17 cellular contexts compared by ENCODE assay signal in the genomic region with DNA sequence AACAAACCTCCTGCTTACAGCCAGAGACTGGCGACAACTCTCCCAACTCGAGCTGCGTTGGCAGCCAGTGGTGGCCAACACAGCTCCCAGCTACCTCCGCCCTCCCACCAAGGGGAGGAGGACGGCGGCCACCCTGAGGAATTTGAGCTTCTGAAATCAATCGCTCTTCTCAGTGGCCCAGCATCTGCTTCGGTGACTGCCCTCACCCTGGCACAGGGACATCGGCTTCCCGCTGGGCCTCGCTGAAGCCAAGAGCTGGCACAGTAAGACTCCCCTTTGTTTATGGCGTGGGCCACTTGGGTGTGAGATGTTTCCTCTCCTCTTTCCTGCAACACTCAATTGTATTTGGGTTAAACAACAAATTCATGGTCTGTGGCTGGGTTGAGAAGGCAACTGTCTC.
"Had no signal": no experiment of that assay in that cellular context is flagged by ENCODE, and none has a peak within 500 bp of the region (broad histone marks: within the 10 kb centered on the region; RNA-seq: fewer than 3 reads in every experiment).

No MANE protein-coding gene starts in this region.

- DNase-seq: activated B cell treated with CpG ODN at 0.5 μM for 24 hours; activated CD4-positive, alpha-beta T cell treated with anti-CD3 and anti-CD28 coated beads, Interleukin-2, amount 10 ng/mL, durations not matched to agents 24 days and 14 days; activated naive CD4-positive, alpha-beta T cell treated with anti-CD3 and anti-CD28 coated beads, Interleukin-2, amount 10 ng/mL, durations not matched to agents 7 days and 5 days; activated T-cell treated with anti-CD3 and anti-CD28 coated beads for 4 hours; mammary epithelial cell; ovary; retina; T-helper 17 cell; tibial artery had no signal

- H3K9me3 Mint-ChIP-seq: activated CD4-positive, alpha-beta T cell treated with anti-CD3 and anti-CD28 coated beads, Interleukin-2, amount 10 ng/mL, durations not matched to agents 24 days and 14 days; activated naive CD4-positive, alpha-beta T cell treated with anti-CD3 and anti-CD28 coated beads, Interleukin-2, amount 10 ng/mL, durations not matched to agents 7 days and 5 days; activated T-helper 2 cell treated with anti-CD3 and anti-CD28 coated beads, Interferon-gamma antibody, Interleukin-2, Interleukin-4, amounts not matched to agents 10 μg/mL and 5 μg/mL and 100 μg/mL, durations not matched to agents 14 hours and 24 hours and 36 hours; central memory CD8-positive, alpha-beta T cell; stimulated activated effector memory CD8-positive, alpha-beta T cell treated with anti-CD3 and anti-CD28 coated beads, Interleukin-12 subunit alpha, Interleukin-12 subunit beta, amount 100 ng/mL, for 72 hours had no signal

- H3K36me3 Mint-ChIP-seq: activated naive CD4-positive, alpha-beta T cell treated with anti-CD3 and anti-CD28 coated beads, Interleukin-2, amount 10 ng/mL, durations not matched to agents 7 days and 5 days; brain; stimulated activated effector memory CD8-positive, alpha-beta T cell treated with anti-CD3 and anti-CD28 coated beads, Interleukin-12 subunit alpha, Interleukin-12 subunit beta, amount 100 ng/mL, for 72 hours had no signal

- H3K27me3 Mint-ChIP-seq: activated CD4-positive, alpha-beta T cell treated with anti-CD3 and anti-CD28 coated beads, Interleukin-2, amount 10 ng/mL, durations not matched to agents 24 days and 14 days; activated naive CD4-positive, alpha-beta T cell treated with anti-CD3 and anti-CD28 coated beads, Interleukin-2, amount 10 ng/mL, durations not matched to agents 7 days and 5 days; brain; dendritic cell treated with granulocyte-macrophage colony-stimulating factor and Interleukin-4, amounts not matched to agents 40 ng/mL and 50 ng/mL, for 4 days had no signal

- H3K4me1 Mint-ChIP-seq: activated B cell treated with CpG ODN at 0.5 μM for 24 hours; activated CD4-positive, alpha-beta T cell treated with anti-CD3 and anti-CD28 coated beads, Interleukin-2, amount 10 ng/mL, durations not matched to agents 24 days and 14 days; activated naive CD4-positive, alpha-beta T cell treated with anti-CD3 and anti-CD28 coated beads, Interleukin-2, amount 10 ng/mL, durations not matched to agents 7 days and 5 days; central memory CD8-positive, alpha-beta T cell; nephron; stimulated activated effector memory CD8-positive, alpha-beta T cell treated with anti-CD3 and anti-CD28 coated beads, Interleukin-12 subunit alpha, Interleukin-12 subunit beta, amount 100 ng/mL, for 72 hours; T-helper 17 cell had no signal

- H3K4me3 Mint-ChIP-seq: activated B cell treated with CpG ODN at 0.5 μM for 24 hours; activated CD4-positive, alpha-beta T cell treated with anti-CD3 and anti-CD28 coated beads, Interleukin-2, amount 10 ng/mL, durations not matched to agents 24 days and 14 days; activated naive CD4-positive, alpha-beta T cell treated with anti-CD3 and anti-CD28 coated beads, Interleukin-2, amount 10 ng/mL, durations not matched to agents 7 days and 5 days; brain; central memory CD8-positive, alpha-beta T cell; dendritic cell treated with granulocyte-macrophage colony-stimulating factor and Interleukin-4, amounts not matched to agents 40 ng/mL and 50 ng/mL, for 4 days; nephron; stimulated activated effector memory CD8-positive, alpha-beta T cell treated with anti-CD3 and anti-CD28 coated beads, Interleukin-12 subunit alpha, Interleukin-12 subunit beta, amount 100 ng/mL, for 72 hours; T-helper 17 cell had no signal

- H3K27ac ChIP-seq: ovary, tibial artery, vagina had no signal

- H3K27ac Mint-ChIP-seq: activated B cell treated with CpG ODN at 0.5 μM for 24 hours; activated CD4-positive, alpha-beta T cell treated with anti-CD3 and anti-CD28 coated beads, Interleukin-2, amount 10 ng/mL, durations not matched to agents 24 days and 14 days; activated naive CD4-positive, alpha-beta T cell treated with anti-CD3 and anti-CD28 coated beads, Interleukin-2, amount 10 ng/mL, durations not matched to agents 7 days and 5 days; activated T-helper 2 cell treated with anti-CD3 and anti-CD28 coated beads, Interferon-gamma antibody, Interleukin-2, Interleukin-4, amounts not matched to agents 10 μg/mL and 5 μg/mL and 100 μg/mL, durations not matched to agents 14 hours and 24 hours and 36 hours; brain; dendritic cell treated with granulocyte-macrophage colony-stimulating factor and Interleukin-4, amounts not matched to agents 40 ng/mL and 50 ng/mL, for 4 days; nephron; stimulated activated effector memory CD8-positive, alpha-beta T cell treated with anti-CD3 and anti-CD28 coated beads, Interleukin-12 subunit alpha, Interleukin-12 subunit beta, amount 100 ng/mL, for 72 hours; T-helper 17 cell had no signal

- ATAC-seq: left lobe of liver; stimulated activated effector memory CD8-positive, alpha-beta T cell treated with anti-CD3 and anti-CD28 coated beads, Interleukin-12 subunit alpha, Interleukin-12 subunit beta, amount 100 ng/mL, for 72 hours; T-helper 17 cell had no signal
